Comparison of ENCODE assay signal across 15 cellular contexts in the genomic region with DNA sequence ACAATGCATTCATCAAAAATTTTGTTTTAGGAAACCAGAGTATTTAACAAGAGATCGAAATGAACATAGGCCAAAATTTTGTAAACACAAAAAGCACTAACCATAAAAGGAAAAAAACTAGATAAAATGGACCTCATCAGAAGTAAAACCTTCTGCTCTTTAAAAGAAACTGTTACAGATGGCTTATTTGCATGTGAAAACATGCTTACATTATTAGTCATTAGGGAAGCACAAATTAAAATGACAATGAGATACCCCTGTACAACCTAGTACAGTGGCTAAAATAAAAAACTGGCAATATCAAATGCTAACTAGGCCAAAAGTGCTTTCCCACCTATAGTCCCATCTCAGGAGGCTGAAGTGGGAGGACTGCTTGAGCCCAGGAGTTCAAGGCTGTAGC. TPM values are rescaled to one million over a fixed set of nuclear protein-coding genes. Genes with fewer than 3 reads are reported as not detected.
DNase-seq lines count a peak whose midpoint lies in the region; ATAC-seq lines count a peak whose summit lies in the region.
"Had no signal": no experiment of that assay in that cellular context is flagged by ENCODE, and none has a peak within 500 bp of the region (broad histone marks: within the 10 kb centered on the region; RNA-seq: fewer than 3 reads in every experiment).

No MANE protein-coding gene starts in this region.

- H3K9me3 ChIP-seq in GM23248 (ENCODE audit: low read depth) (no peaks in the 10 kb centered on the region), adipocyte (ENCODE audit: control insufficient read depth, low read length) (no peaks in the 10 kb centered on the region), iPS-18a (ENCODE audit: control insufficient read depth, low read depth, low read length) (no peaks in the 10 kb centered on the region)

- in situ Hi-C loops in GM23248 (cut with MboI): no loop called here

- H3K27ac Mint-ChIP-seq in activated naive CD8-positive, alpha-beta T cell treated with anti-CD3 and anti-CD28 coated beads for 36 hours: no peak overlapping the region
- H3K27ac Mint-ChIP-seq: activated CD4-positive, alpha-beta memory T cell treated with anti-CD3 and anti-CD28 coated beads, Interleukin-2, amount 10 ng/mL, durations not matched to agents 7 days and 5 days; stimulated activated naive CD8-positive, alpha-beta T cell treated with anti-CD3 and anti-CD28 coated beads, Interleukin-15, amount 100 ng/mL, for 72 hours had no signal

- H3K27me3 Mint-ChIP-seq in activated naive CD8-positive, alpha-beta T cell treated with anti-CD3 and anti-CD28 coated beads for 36 hours: no peaks in the 10 kb centered on the region
- H3K27me3 Mint-ChIP-seq: activated CD4-positive, alpha-beta memory T cell treated with anti-CD3 and anti-CD28 coated beads, Interleukin-2, amount 10 ng/mL, durations not matched to agents 7 days and 5 days; stimulated activated naive CD8-positive, alpha-beta T cell treated with anti-CD3 and anti-CD28 coated beads, Interleukin-15, amount 100 ng/mL, for 72 hours had no signal

- peaks cover 69% of the 10 kb centered on the region for H3K79me2 ChIP-seq in GM23248 (ENCODE audit: insufficient read depth)
- H3K79me2 ChIP-seq: parathyroid adenoma had no signal

- H3K4me1 Mint-ChIP-seq in activated naive CD8-positive, alpha-beta T cell treated with anti-CD3 and anti-CD28 coated beads for 36 hours: peaks cover 18% of the 10 kb centered on the region

- H3K4me3 ChIP-seq in GM23248 (0 out of 2 replicates have a peak overlapping the region, but pooled peaks have one; percentile 7), adipocyte (ENCODE audit: low read length) (no peak overlapping the region), iPS-18a (ENCODE audit: low read length) (no peak overlapping the region)
- H3K4me3 ChIP-seq: coronary artery, hepatocyte had no signal

- H3K4me2 ChIP-seq in GM23248 (ENCODE audit: unreplicated experiment): peak overlapping the region; percentile 55
- H3K4me2 ChIP-seq: hepatocyte had no signal

- H3K9me2 ChIP-seq in GM23248 (ENCODE audit: insufficient read depth): no peaks in the 10 kb centered on the region

- H3K4me3 Mint-ChIP-seq in activated naive CD8-positive, alpha-beta T cell treated with anti-CD3 and anti-CD28 coated beads for 36 hours: no peak overlapping the region
- H3K4me3 Mint-ChIP-seq: activated CD4-positive, alpha-beta memory T cell treated with anti-CD3 and anti-CD28 coated beads, Interleukin-2, amount 10 ng/mL, durations not matched to agents 7 days and 5 days; stimulated activated naive CD8-positive, alpha-beta T cell treated with anti-CD3 and anti-CD28 coated beads, Interleukin-15, amount 100 ng/mL, for 72 hours had no signal

- DNase-seq in Ammon's horn (ENCODE audit: low spot score) (peak; percentile 12), GM23248 (peak; percentile 30), adipocyte (ENCODE audit: low read depth) (no peak), NCI-H510A treated with DMSO at 0.1 percent for 48 hours (lab: John Stamatoyannopoulos, UW) (no peak)
- no peak for DNase-seq in activated naive CD8-positive, alpha-beta T cell treated with anti-CD3 and anti-CD28 coated beads for 36 hours
- DNase-seq in stimulated activated CD4-positive, alpha-beta T cell treated with anti-CD3 and anti-CD28 coated beads, Interleukin-4, amount 100 ng/mL, for 1 hour: no peak
- DNase-seq: activated CD4-positive, alpha-beta memory T cell treated with anti-CD3 and anti-CD28 coated beads, Interleukin-2, amount 10 ng/mL, durations not matched to agents 7 days and 5 days; MM.1S; NCI-H2029; stimulated activated naive CD8-positive, alpha-beta T cell treated with anti-CD3 and anti-CD28 coated beads, Interleukin-15, amount 100 ng/mL, for 72 hours had no signal

- WGBS in GM23248 (ENCODE audit: low coverage in 1 of 2, low lambda C conversion rate in 2 of 2, missing lambda C conversion rate in 2 of 2), 2 experiments: 18 to 24% methylated on average over 1 of the region's 1 CpG

- H3K27me3 ChIP-seq in GM23248 (replicated peaks; ENCODE audit: insufficient read depth): no peaks in the 10 kb centered on the region
- no peaks in the 10 kb centered on the region for H3K27me3 ChIP-seq in adipocyte (replicated peaks; ENCODE audit: control insufficient read depth, insufficient read depth, low read length)
- H3K27me3 ChIP-seq in iPS-18a (ENCODE audit: control insufficient read depth, insufficient read depth, low read length): no peaks in the 10 kb centered on the region
- H3K27me3 ChIP-seq: hepatocyte had no signal

- ATAC-seq in HG03135 (IDR thresholded peaks at IDR 0.05; ENCODE audit: unreplicated experiment): no peak
- ATAC-seq: stimulated activated naive CD8-positive, alpha-beta T cell treated with anti-CD3 and anti-CD28 coated beads, Interleukin-15, amount 100 ng/mL, for 72 hours had no signal

- H3K4me1 ChIP-seq in GM23248 (ENCODE audit: insufficient read depth) (peaks cover 16% of the 10 kb centered on the region), adipocyte (ENCODE audit: control insufficient read depth, insufficient read depth, low read length) (peaks cover 21% of the 10 kb centered on the region), iPS-18a (ENCODE audit: control insufficient read depth, low read depth, low read length) (peaks cover 3% of the 10 kb centered on the region)

- peaks cover 14% of the 10 kb centered on the region; the same call in 1 of the 2 replicates for H3K36me3 ChIP-seq in GM23248 (ENCODE audit: low read depth)
- peaks cover 28% of the 10 kb centered on the region for H3K36me3 ChIP-seq in adipocyte (ENCODE audit: control insufficient read depth, insufficient read depth, low read length, severe bottlenecking)
- peaks cover 14% of the 10 kb centered on the region for H3K36me3 ChIP-seq in iPS-18a (ENCODE audit: control insufficient read depth, low read depth, low read length)

- H3K36me3 Mint-ChIP-seq in activated naive CD8-positive, alpha-beta T cell treated with anti-CD3 and anti-CD28 coated beads for 36 hours: peaks cover 22% of the 10 kb centered on the region

- H3F3A ChIP-seq in GM23248 (ENCODE audit: insufficient read depth): no peaks in the 10 kb centered on the region

- H2AFZ ChIP-seq in GM23248: no peak overlapping the region
- H2AFZ ChIP-seq: hepatocyte, parathyroid adenoma had no signal

- H4K20me1 ChIP-seq in GM23248 (ENCODE audit: insufficient read depth): no peaks in the 10 kb centered on the region

- H3K27ac ChIP-seq in GM23248: 0 out of 2 replicates have a peak overlapping the region, but pooled peaks have one; percentile 16
- H3K27ac ChIP-seq in iPS-18a (ENCODE audit: low read length): peak overlapping the region; percentile 15
- H3K27ac ChIP-seq: coronary artery, hepatocyte, parathyroid adenoma had no signal

- no peak overlapping the region for H3K9ac ChIP-seq in GM23248
- H3K9ac ChIP-seq in adipocyte (ENCODE audit: low read length): peak overlapping the region; percentile 17
- H3K9ac ChIP-seq in iPS-18a (ENCODE audit: low read length): no peak overlapping the region
- H3K9ac ChIP-seq: parathyroid adenoma had no signal

- no peaks in the 10 kb centered on the region for H3K9me3 Mint-ChIP-seq in activated naive CD8-positive, alpha-beta T cell treated with anti-CD3 and anti-CD28 coated beads for 36 hours
- H3K9me3 Mint-ChIP-seq: activated CD4-positive, alpha-beta memory T cell treated with anti-CD3 and anti-CD28 coated beads, Interleukin-2, amount 10 ng/mL, durations not matched to agents 7 days and 5 days; stimulated activated naive CD8-positive, alpha-beta T cell treated with anti-CD3 and anti-CD28 coated beads, Interleukin-15, amount 100 ng/mL, for 72 hours had no signal

RNA-seq across cellular contexts. Expression of a gene that starts 19.3 kb away (rescaled TPM):
- total RNA-seq in GM23248 (2014; rRNA removed; shearing (Covaris generic)): 26.0 and 33.5 TPM in 2 replicates
- 15.3 and 16.2 TPM in 2 replicates for polyA plus RNA-seq in GM23248 (2016; fragmentation: Nextera tagmentation; extraction: Ambion mirVana)
- 10 to 100 TPM; 27.5 to 31.3 TPM for total RNA-seq in activated naive CD8-positive, alpha-beta T cell treated with anti-CD3 and anti-CD28 coated beads for 36 hours

RNA-seq across cellular contexts. Expression of a gene that starts 46.8 kb away (rescaled TPM):
- 5.9 and 11.2 TPM in 2 replicates for total RNA-seq in GM23248 (2014; rRNA removed; shearing (Covaris generic))
- 6.5 and 8.2 TPM in 2 replicates for polyA plus RNA-seq in GM23248 (2016; fragmentation: Nextera tagmentation; extraction: Ambion mirVana)
- total RNA-seq in activated naive CD8-positive, alpha-beta T cell treated with anti-CD3 and anti-CD28 coated beads for 36 hours: 10 to 100 TPM; 13.8 to 13.9 TPM

Comparison
In these comparisons a context has a peak if more than half of its experiments do, and no peak if none do; other contexts are left out.
1. DNase-seq: peak in Ammon's horn (single experiment) and GM23248 (single experiment); none in adipocyte (single experiment), activated naive CD8-positive, alpha-beta T cell treated with anti-CD3 and anti-CD28 coated beads for 36 hours (single experiment), NCI-H510A treated with DMSO at 0.1 percent for 48 hours (single experiment) and stimulated activated CD4-positive, alpha-beta T cell treated with anti-CD3 and anti-CD28 coated beads, Interleukin-4, amount 100 ng/mL, for 1 hour (single experiment).